Comparison of ENCODE assay signal across 22 cellular contexts in genomic region chr22:49489821-49490220, GRCh38.
A peak's percentile ranks its signal among the peaks of the same experiment; 100 is the strongest.
DNase-seq lines count a peak whose midpoint lies in the region; ATAC-seq and TF ChIP-seq lines count a peak whose summit lies in the region.
"Had no signal": no experiment of that assay in that cellular context is flagged by ENCODE, and none has a peak within 500 bp of the region (broad histone marks: within the 10 kb centered on the region; RNA-seq: fewer than 3 reads in every experiment).

No MANE protein-coding gene starts in this region.

- H3K4ac ChIP-seq in neuronal stem cell (ENCODE audit: low read length), result no peak overlapping the region

- WGBS in neuronal stem cell (ENCODE audit: extremely low coverage in 2 of 2, insufficient read length in 2 of 2, insufficient replicate concordance in 1 of 2), 2 donors, result no CpG with 5 or more reads among the region's 7 CpGs
- WGBS in mammary epithelial cell (ENCODE audit: low coverage, missing lambda C conversion rate), result 83% methylated on average over 5 of the region's 7 CpGs

- H4K8ac ChIP-seq in neuronal stem cell (ENCODE audit: low read depth, low read length), result peak overlapping the region; percentile 43

- no peaks in the 10 kb centered on the region for H3K79me1 ChIP-seq in neuronal stem cell (ENCODE audit: low read depth, low read length)

- H3K36me3 ChIP-seq in neuronal stem cell (replicated peaks in 1 of 2; ENCODE audit: control insufficient read depth in 2 of 2, insufficient read depth in 2 of 2, low read length in 2 of 2) (no peaks in the 10 kb centered on the region), mammary epithelial cell (ENCODE audit: insufficient read depth, low read length) (no peaks in the 10 kb centered on the region)
- H3K36me3 ChIP-seq: BE2C; BLaER1 treated with 17β-estradiol and CSF1 and Interleukin-3, amounts not matched to agents 10 nM and 100 nM had no signal

- H2AFZ ChIP-seq in neuronal stem cell (ENCODE audit: low read length) (no peak overlapping the region), mammary epithelial cell (ENCODE audit: low read depth, low read length) (no peak overlapping the region)

- H3K4me1 ChIP-seq in neuronal stem cell (ENCODE audit: control insufficient read depth in 2 of 2, insufficient read depth in 1 of 2, low read depth in 1 of 2, low read length in 2 of 2) (peaks cover 0 to 1% of the 10 kb centered on the region in 2 donors), mammary epithelial cell (ENCODE audit: insufficient read depth, low read length) (no peaks in the 10 kb centered on the region)
- H3K4me1 ChIP-seq: A549, BE2C had no signal

- peak overlapping the region; percentile 48 for H3K18ac ChIP-seq in neuronal stem cell (ENCODE audit: low read length)

- BruUV-seq in mammary epithelial cell (replicated peaks; lab: Mats Ljungman, UMichigan), result no TSS peak

- H3K14ac ChIP-seq in neuronal stem cell (ENCODE audit: low read length), result no peak overlapping the region

- CTCF ChIA-PET in activated CD8-positive, alpha-beta T cell treated with anti-CD3 and anti-CD28 coated beads for 36 hours (lab: Charles Lee), result no interaction called here
- CTCF ChIA-PET in mammary epithelial cell (lab: Charles Lee; ENCODE audit: low non-redundant PET), result no interaction called here

- H2BK12ac ChIP-seq in neuronal stem cell (ENCODE audit: low read length), result peak overlapping the region; percentile 84

- H3K9ac ChIP-seq in neuronal stem cell (ENCODE audit: low read depth, low read length, poor library complexity), result peak overlapping the region; percentile 21
- no peak overlapping the region for H3K9ac ChIP-seq in mammary epithelial cell (ENCODE audit: insufficient read depth, low read length)
- H3K9ac ChIP-seq: BLaER1 treated with 17β-estradiol and CSF1 and Interleukin-3, amounts not matched to agents 10 nM and 100 nM had no signal

- H3K4me3 ChIP-seq in neuronal stem cell (ENCODE audit: low read length in 2 of 2) (peak overlapping the region in 1 of 2 donors; percentile 16), mammary epithelial cell (replicated peaks in 1 of 3; ENCODE audit: insufficient read depth in 1 of 3, low read depth in 2 of 3, low read length in 3 of 3) (no peak overlapping the region)
- H3K4me3 ChIP-seq: A549; BLaER1 treated with 17β-estradiol and CSF1 and Interleukin-3, amounts not matched to agents 10 nM and 100 nM had no signal

- peaks cover 0 to 1% of the 10 kb centered on the region in 2 donors for H3K9me3 ChIP-seq in neuronal stem cell (replicated peaks in 1 of 2; ENCODE audit: control insufficient read depth in 2 of 2, insufficient read depth in 1 of 2, low read depth in 1 of 2, low read length in 2 of 2)
- peaks cover 51% of the 10 kb centered on the region for H3K9me3 ChIP-seq in mammary epithelial cell (replicated peaks; ENCODE audit: insufficient read depth, low read length)
- H3K9me3 ChIP-seq: A549, BE2C had no signal

- no peaks in the 10 kb centered on the region for H3K36me3 Mint-ChIP-seq in chondrocyte (ENCODE audit: low read depth)
- no peaks in the 10 kb centered on the region for H3K36me3 Mint-ChIP-seq in activated CD8-positive, alpha-beta T cell treated with anti-CD3 and anti-CD28 coated beads for 36 hours (ENCODE audit: low read depth)
- H3K36me3 Mint-ChIP-seq: CD4-positive, alpha-beta memory T cell had no signal

- H3K9me3 Mint-ChIP-seq in chondrocyte (ENCODE audit: low read depth), result no peaks in the 10 kb centered on the region
- H3K9me3 Mint-ChIP-seq in activated CD8-positive, alpha-beta T cell treated with anti-CD3 and anti-CD28 coated beads for 36 hours, result no peaks in the 10 kb centered on the region
- H3K9me3 Mint-ChIP-seq: CD4-positive, alpha-beta memory T cell had no signal

- H4K91ac ChIP-seq in neuronal stem cell (ENCODE audit: low read depth, low read length, poor library complexity), result no peak overlapping the region

- no peak overlapping the region for H3K4me3 Mint-ChIP-seq in chondrocyte (ENCODE audit: unreplicated experiment)
- no peak overlapping the region for H3K4me3 Mint-ChIP-seq in activated CD8-positive, alpha-beta T cell treated with anti-CD3 and anti-CD28 coated beads for 36 hours
- H3K4me3 Mint-ChIP-seq: CD4-positive, alpha-beta memory T cell had no signal

- peak overlapping the region; percentile 95 for H2AK5ac ChIP-seq in neuronal stem cell (ENCODE audit: low read depth, low read length)

- H2BK15ac ChIP-seq in neuronal stem cell (ENCODE audit: low read length), result peak overlapping the region; percentile 37

- in situ Hi-C loops in mammary epithelial cell (cut with MboI; ENCODE audit: low sequenced_read_pairs in 2 of 2), result no loop called here

- H3K27ac ChIP-seq in neuronal stem cell (replicated peaks; ENCODE audit: low read length), result no peak overlapping the region
- H3K27ac ChIP-seq in mammary epithelial cell (ENCODE audit: insufficient read depth, low read depth, low read length), result no peak overlapping the region
- H3K27ac ChIP-seq: A549; BLaER1 treated with 17β-estradiol and CSF1 and Interleukin-3, amounts not matched to agents 10 nM and 100 nM had no signal

- TF ChIP-seq CTCF in chondrocyte (IDR thresholded peaks at IDR 0.05) (no peak), mammary epithelial cell (conservative IDR thresholded peaks at IDR 0.05 in 1 of 2, IDR thresholded peaks at IDR 0.05 in 1 of 2; ENCODE audit: extremely low read depth in 1 of 2, insufficient read depth in 1 of 2, low read depth in 1 of 2, low read length in 2 of 2) (no peak)
- TF ChIP-seq CTCF in activated CD8-positive, alpha-beta T cell treated with anti-CD3 and anti-CD28 coated beads for 36 hours (IDR thresholded peaks at IDR 0.05), result no peak

- no peak overlapping the region for H3K4me2 ChIP-seq in neuronal stem cell (ENCODE audit: insufficient read depth, low read length, poor library complexity, severe bottlenecking)
- H3K4me2 ChIP-seq in mammary epithelial cell (ENCODE audit: insufficient read depth, low read depth, low read length), result no peak overlapping the region
- H3K4me2 ChIP-seq: A549; BLaER1 treated with 17β-estradiol and CSF1 and Interleukin-3, amounts not matched to agents 10 nM and 100 nM had no signal

- H4K20me1 ChIP-seq in mammary epithelial cell (ENCODE audit: insufficient read depth, low read length), result no peaks in the 10 kb centered on the region
- H4K20me1 ChIP-seq: BLaER1 treated with 17β-estradiol and CSF1 and Interleukin-3, amounts not matched to agents 10 nM and 100 nM had no signal

- no peak overlapping the region for H3K27ac Mint-ChIP-seq in chondrocyte (ENCODE audit: unreplicated experiment)
- no peak overlapping the region for H3K27ac Mint-ChIP-seq in activated CD8-positive, alpha-beta T cell treated with anti-CD3 and anti-CD28 coated beads for 36 hours
- H3K27ac Mint-ChIP-seq: CD4-positive, alpha-beta memory T cell had no signal

- dilution Hi-C loops in mammary epithelial cell (cut with HindIII; ENCODE audit: low sequenced_read_pairs), result no loop called here

- no peaks in the 10 kb centered on the region for H3K4me1 Mint-ChIP-seq in chondrocyte (ENCODE audit: low read depth)
- H3K4me1 Mint-ChIP-seq in activated CD8-positive, alpha-beta T cell treated with anti-CD3 and anti-CD28 coated beads for 36 hours (ENCODE audit: low read depth), result no peaks in the 10 kb centered on the region

- H2BK120ac ChIP-seq in neuronal stem cell (ENCODE audit: low read depth, low read length), result no peak overlapping the region

- H3K27me3 Mint-ChIP-seq in chondrocyte (ENCODE audit: low read depth), result peaks cover 7% of the 10 kb centered on the region
- H3K27me3 Mint-ChIP-seq in activated CD8-positive, alpha-beta T cell treated with anti-CD3 and anti-CD28 coated beads for 36 hours, result no peaks in the 10 kb centered on the region

- intact Hi-C loops in cardiac septum (cut with DNase I), result no loop called here
- intact Hi-C loops in left cardiac atrium (cut with DNase I), result no loop called here
- intact Hi-C loops in activated CD8-positive, alpha-beta T cell treated with anti-CD3 and anti-CD28 coated beads for 36 hours (cut with micrococcal nuclease), result no loop called here
- intact Hi-C loops in mammary epithelial cell (cut with micrococcal nuclease), result no loop called here

- H3K27me3 ChIP-seq in neuronal stem cell (ENCODE audit: control insufficient read depth in 3 of 3, insufficient read depth in 3 of 3, low read depth in 1 of 3, low read length in 3 of 3), result no peaks in the 10 kb centered on the region
- H3K27me3 ChIP-seq in mammary epithelial cell (ENCODE audit: insufficient read depth, low read length), result no peaks in the 10 kb centered on the region
- H3K27me3 ChIP-seq: BE2C; BLaER1 treated with 17β-estradiol and CSF1 and Interleukin-3, amounts not matched to agents 10 nM and 100 nM had no signal

- POLR2A ChIA-PET in activated CD8-positive, alpha-beta T cell treated with anti-CD3 and anti-CD28 coated beads for 36 hours (lab: Charles Lee), result interaction anchor here (0.9 kb wide), 1 partner anchor 10 kb away, joined by 3 read pairs; no protein-coding TSS in a partner anchor

- no peaks in the 10 kb centered on the region for H3K79me2 ChIP-seq in mammary epithelial cell (ENCODE audit: insufficient read depth, low read length)

- ATAC-seq in left cardiac atrium, result no peak
- ATAC-seq in activated CD8-positive, alpha-beta T cell treated with anti-CD3 and anti-CD28 coated beads for 36 hours, result no peak
- ATAC-seq: A549 had no signal

- no peak overlapping the region for H3K23ac ChIP-seq in neuronal stem cell (ENCODE audit: low read depth, low read length, poor library complexity)

- no peak overlapping the region for H2BK5ac ChIP-seq in neuronal stem cell (ENCODE audit: low read length)

- peak; percentile 71 for DNase-seq in cardiac septum (ENCODE audit: low spot score)
- no peak for DNase-seq in left cardiac atrium
- DNase-seq in chondrocyte (ENCODE audit: low spot score), result peak; percentile 79
- no peak for DNase-seq in neuronal stem cell (ENCODE audit: low spot score)
- no peak for DNase-seq in activated CD8-positive, alpha-beta T cell treated with anti-CD3 and anti-CD28 coated beads for 36 hours
- DNase-seq in mammary epithelial cell, result no peak
- no peak for DNase-seq in NAMALWA (ENCODE audit: low spot score)
- DNase-seq: 8988T; ACHN; AML-193; BE2C; Calu3; CD4-positive, alpha-beta memory T cell; COR-L47; DMS53; DMS79 treated with DMSO at 0.1 percent for 48 hours; GF-D8; GOT3; H7; HCEC 1CT had no signal

Comparison
In these comparisons a context has a peak if more than half of its experiments do, and no peak if none do; other contexts are left out.
1. DNase-seq: peak in cardiac septum (single experiment) and chondrocyte (single experiment); none in left cardiac atrium (single experiment), neuronal stem cell (single experiment), activated CD8-positive, alpha-beta T cell treated with anti-CD3 and anti-CD28 coated beads for 36 hours (single experiment), mammary epithelial cell (single experiment) and NAMALWA (single experiment).